Comparison of ENCODE assay signal across 35 cellular contexts in the genomic region with DNA sequence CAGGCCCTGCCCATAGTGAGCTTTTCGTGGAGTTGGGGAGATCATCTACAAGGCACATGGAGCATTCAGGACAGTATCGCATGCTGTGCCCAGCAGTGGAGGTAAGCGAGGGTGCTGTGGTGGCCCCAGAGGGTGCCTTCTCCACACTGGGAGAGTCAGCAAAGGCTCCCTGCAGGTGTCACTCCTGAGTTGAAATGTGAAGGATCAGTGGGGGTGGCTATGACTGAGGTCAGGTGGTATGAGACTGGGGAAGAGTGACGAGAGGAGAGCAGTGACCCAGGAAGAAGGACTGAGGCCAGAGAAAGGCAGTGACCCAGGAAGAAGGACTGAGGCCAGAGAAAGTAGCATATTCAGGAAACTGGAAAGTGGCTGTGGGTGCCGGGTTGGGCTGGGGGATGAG. TPM values are rescaled to one million over a fixed set of nuclear protein-coding genes. Genes with fewer than 3 reads are reported as not detected.
"Had no signal": no experiment of that assay in that cellular context is flagged by ENCODE, and none has a peak within 500 bp of the region (broad histone marks: within the 10 kb centered on the region; RNA-seq: fewer than 3 reads in every experiment).

No MANE protein-coding gene starts in this region.

- H3K4me1 Mint-ChIP-seq: activated B cell treated with CpG ODN at 0.5 μM for 24 hours; central memory CD8-positive, alpha-beta T cell had no signal

- H3K27ac ChIP-seq: ascending aorta, body of pancreas, SJCRH30 had no signal

- H3K36me3 ChIP-seq: ascending aorta, MG63, SJCRH30 had no signal

- H3K4me1 ChIP-seq: ascending aorta, body of pancreas had no signal

- DNase-seq: activated B cell treated with CpG ODN at 0.5 μM for 24 hours; activated CD4-positive, alpha-beta T cell treated with anti-CD3 and anti-CD28 coated beads for 1 hour; activated CD4-positive, alpha-beta T cell treated with anti-CD3 and anti-CD28 coated beads, Interleukin-2, amount 10 ng/mL, durations not matched to agents 24 days and 14 days; activated CD4-positive, alpha-beta T cell treated with anti-CD3 and anti-CD28 coated beads, Interleukin-2, amount 50 U/mL, for 48 hours; activated CD8-positive, alpha-beta memory T cell treated with anti-CD3 and anti-CD28 coated beads, Interleukin-2, amount 10 ng/mL, durations not matched to agents 7 days and 5 days; activated effector memory CD4-positive, alpha-beta T cell treated with Interleukin-2 at 50 U/mL for 16 hours; activated naive CD4-positive, alpha-beta T cell treated with Interleukin-2 at 50 U/mL for 16 hours; activated naive CD8-positive, alpha-beta T cell treated with anti-CD3 and anti-CD28 coated beads, Interleukin-2, amount 50 U/mL, for 24 hours; activated T-cell treated with anti-CD3 and anti-CD28 coated beads, Interleukin-2, amount 50 U/mL, for 24 hours; amniotic stem cell; body of pancreas; MG63; MV-4-11; NCI-H1092 treated with DMSO at 0.1 percent for 48 hours; NCI-H1417 treated with DMSO at 0.1 percent for 48 hours; NCI-H1694; NCI-H2029; NCI-H2107; NCI-H2171 treated with DMSO at 0.1 percent for 48 hours; NCI-H226; NCI-H526; NCI-H82; OCI-M1; RPMI8226; SJCRH30; SK-N-SH; T-helper 9 cell had no signal

- H3K9me3 Mint-ChIP-seq: activated B cell treated with CpG ODN at 0.5 μM for 24 hours; activated CD4-positive, alpha-beta T cell treated with anti-CD3 and anti-CD28 coated beads, Interleukin-2, amount 10 ng/mL, durations not matched to agents 24 days and 14 days; activated naive CD8-positive, alpha-beta T cell treated with anti-CD3 and anti-CD28 coated beads, Interleukin-2, amount 50 U/mL, for 24 hours; activated T-cell treated with anti-CD3 and anti-CD28 coated beads, Interleukin-2, amount 50 U/mL, for 24 hours; activated T-helper 1 cell treated with anti-CD3 and anti-CD28 coated beads, Interleukin-12 subunit alpha, Interleukin-12 subunit beta, Interleukin-2, Interleukin-4 antibody, amounts not matched to agents 30 ng/mL and 10 ng/mL and 1 ng/mL, durations not matched to agents 14 hours and 24 hours and 36 hours had no signal

- H3K4me3 ChIP-seq: ascending aorta, body of pancreas, MG63, SJCRH30 had no signal

- H3K27me3 ChIP-seq: ascending aorta, body of pancreas, MG63, SJCRH30 had no signal

- H3K4me3 Mint-ChIP-seq: activated B cell treated with CpG ODN at 0.5 μM for 24 hours; activated CD4-positive, alpha-beta T cell treated with anti-CD3 and anti-CD28 coated beads, Interleukin-2, amount 10 ng/mL, durations not matched to agents 24 days and 14 days; activated CD8-positive, alpha-beta memory T cell treated with anti-CD3 and anti-CD28 coated beads, Interleukin-2, amount 10 ng/mL, durations not matched to agents 7 days and 5 days; activated naive CD8-positive, alpha-beta T cell treated with anti-CD3 and anti-CD28 coated beads, Interleukin-2, amount 50 U/mL, for 24 hours; activated T-cell treated with anti-CD3 and anti-CD28 coated beads, Interleukin-2, amount 50 U/mL, for 24 hours; activated T-helper 1 cell treated with anti-CD3 and anti-CD28 coated beads, Interleukin-12 subunit alpha, Interleukin-12 subunit beta, Interleukin-2, Interleukin-4 antibody, amounts not matched to agents 30 ng/mL and 10 ng/mL and 1 ng/mL, durations not matched to agents 14 hours and 24 hours and 36 hours; central memory CD8-positive, alpha-beta T cell had no signal

- H3K36me3 Mint-ChIP-seq: activated CD8-positive, alpha-beta memory T cell treated with anti-CD3 and anti-CD28 coated beads, Interleukin-2, amount 10 ng/mL, durations not matched to agents 7 days and 5 days; activated naive CD4-positive, alpha-beta T cell treated with anti-CD3 and anti-CD28 coated beads, Interleukin-2, amount 50 U/mL, for 72 hours had no signal

- H3K9me3 ChIP-seq: ascending aorta, body of pancreas, MG63, SJCRH30, SK-N-SH had no signal

- H3K27ac Mint-ChIP-seq: activated B cell treated with CpG ODN at 0.5 μM for 24 hours; activated CD4-positive, alpha-beta T cell treated with anti-CD3 and anti-CD28 coated beads, Interleukin-2, amount 10 ng/mL, durations not matched to agents 24 days and 14 days; activated CD8-positive, alpha-beta memory T cell treated with anti-CD3 and anti-CD28 coated beads, Interleukin-2, amount 10 ng/mL, durations not matched to agents 7 days and 5 days; activated naive CD4-positive, alpha-beta T cell treated with anti-CD3 and anti-CD28 coated beads, Interleukin-2, amount 50 U/mL, for 72 hours; activated naive CD8-positive, alpha-beta T cell treated with anti-CD3 and anti-CD28 coated beads, Interleukin-2, amount 50 U/mL, for 24 hours; activated T-cell treated with anti-CD3 and anti-CD28 coated beads, Interleukin-2, amount 50 U/mL, for 24 hours; activated T-helper 1 cell treated with anti-CD3 and anti-CD28 coated beads, Interleukin-12 subunit alpha, Interleukin-12 subunit beta, Interleukin-2, Interleukin-4 antibody, amounts not matched to agents 30 ng/mL and 10 ng/mL and 1 ng/mL, durations not matched to agents 14 hours and 24 hours and 36 hours had no signal

- ATAC-seq: activated CD8-positive, alpha-beta memory T cell treated with anti-CD3 and anti-CD28 coated beads, Interleukin-2, amount 10 ng/mL, durations not matched to agents 7 days and 5 days; activated naive CD4-positive, alpha-beta T cell treated with anti-CD3 and anti-CD28 coated beads, Interleukin-2, amount 50 U/mL, for 72 hours; activated naive CD8-positive, alpha-beta T cell treated with anti-CD3 and anti-CD28 coated beads, Interleukin-2, amount 50 U/mL, for 24 hours; body of pancreas; Panc1; Right ventricle myocardium inferior had no signal

RNA-seq across cellular contexts. Expression of gene SPAG17, which starts 53.0 kb away (rescaled TPM):
- total RNA-seq: activated B cell treated with CpG ODN at 0.5 μM for 24 hours; activated CD4-positive, alpha-beta T cell treated with anti-CD3 and anti-CD28 coated beads, Interleukin-2, amount 10 ng/mL, durations not matched to agents 24 days and 14 days; activated CD8-positive, alpha-beta memory T cell treated with anti-CD3 and anti-CD28 coated beads, Interleukin-2, amount 10 ng/mL, durations not matched to agents 7 days and 5 days; activated naive CD4-positive, alpha-beta T cell treated with anti-CD3 and anti-CD28 coated beads, Interleukin-2, amount 50 U/mL, for 72 hours; activated T-helper 1 cell treated with anti-CD3 and anti-CD28 coated beads, Interleukin-12 subunit alpha, Interleukin-12 subunit beta, Interleukin-2, Interleukin-4 antibody, amounts not matched to agents 30 ng/mL and 10 ng/mL and 1 ng/mL, durations not matched to agents 14 hours and 24 hours and 36 hours; ascending aorta; NCI-H460; Right ventricle myocardium inferior; T-helper 1 cell treated with Interleukin-12 subunit alpha and Interleukin-12 subunit beta and Interleukin-4 antibody, amounts not matched to agents 30 ng/mL and 1 ng/mL, for 36 hours had no signal
- polyA plus RNA-seq: SK-N-SH had no signal
